In genomic region chr5:91379602-91380490, GRCh38 we compare ENCODE assay signal across 8 cellular contexts. TPM values are rescaled to one million over a fixed set of nuclear protein-coding genes. Genes with fewer than 3 reads are reported as not detected.
DNase-seq lines count a peak whose midpoint lies in the region; ATAC-seq and TF ChIP-seq lines count a peak whose summit lies in the region.

No MANE protein-coding gene starts in this region.

- CTCF ChIA-PET in OCI-LY7 (lab: Charles Lee; ENCODE audit: unreplicated experiment): no interaction called here

- no peak for TF ChIP-seq CTCF in OCI-LY7 (conservative IDR thresholded peaks at IDR 0.05; ENCODE audit: low read length)

- H3K9me3 ChIP-seq in OCI-LY7 (ENCODE audit: low read length): no peaks in the 10 kb centered on the region

- H3K27ac ChIP-seq in OCI-LY7 (ENCODE audit: low read depth, low read length, poor library complexity, severe bottlenecking): peak overlapping the region; percentile 98
- peak overlapping the region; percentile 99 for H3K27ac ChIP-seq in epithelial cell of prostate

- peak; percentile 64 for ATAC-seq in GM21528 (IDR thresholded peaks at IDR 0.05; ENCODE audit: low FRiP score, unreplicated experiment)

- intact Hi-C loops in OCI-LY7 (cut with micrococcal nuclease; ENCODE audit: unreplicated experiment): loop anchor here (2.0 to 5.0 kb wide), 4 partner anchors 19 to 973 kb away; partner anchors contain the start of genes CETN3, LYSMD3, MBLAC2 and POLR3G

- H3K4me1 ChIP-seq in OCI-LY7 (ENCODE audit: insufficient read depth, low read length, poor library complexity, severe bottlenecking): peaks cover 24% of the 10 kb centered on the region

- peak overlapping the region; percentile 84 for H3K4me2 ChIP-seq in OCI-LY7 (ENCODE audit: low read length)

- BruUV-seq in OCI-LY7 (replicated peaks; lab: Mats Ljungman, UMichigan): TSS peak; percentile 3

- peak overlapping the region; percentile 80; the same call in 1 of the 2 replicates for H2AFZ ChIP-seq in OCI-LY7 (ENCODE audit: low read length)

- H3K9me2 ChIP-seq in OCI-LY7 (ENCODE audit: insufficient read depth, low read length): no peaks in the 10 kb centered on the region

- H4K20me1 ChIP-seq in OCI-LY7 (ENCODE audit: insufficient read depth, low read length): no peaks in the 10 kb centered on the region

- POLR2A ChIA-PET in OCI-LY7 (lab: Charles Lee): interaction anchor here (0.5 to 1.8 kb wide), 12 partner anchors 13 to 230 kb away, joined by 3 to 15 read pairs (median 4); no protein-coding TSS in a partner anchor

- DNase-seq in DMS 273 (lab: John Stamatoyannopoulos, UW; ENCODE audit: unreplicated experiment): peak; percentile 98
- DNase-seq in HuH-7.5 (ENCODE audit: low spot score): peak; percentile 75
- peak; percentile 95 for DNase-seq in OCI-LY7 (ENCODE audit: low spot score)
- DNase-seq in activated T-cell treated with anti-CD3 and anti-CD28 coated beads for 48 hours (ENCODE audit: low read depth): peak; percentile 95
- DNase-seq in epithelial cell of prostate (ENCODE audit: low read depth, low spot score): peak; percentile 60
- DNase-seq in mucosa of gallbladder (ENCODE audit: low spot score): peak; percentile 97
- peak; percentile 92 for DNase-seq in stimulated activated CD8-positive, alpha-beta memory T cell treated with anti-CD3 and anti-CD28 coated beads, Interleukin-4, amount 100 ng/mL, for 24 hours (ENCODE audit: low read depth)

- peak overlapping the region; percentile 95 for H3K4me3 ChIP-seq in OCI-LY7 (ENCODE audit: low read depth, low read length, poor library complexity, severe bottlenecking)

- H3K36me3 ChIP-seq in OCI-LY7 (ENCODE audit: insufficient read depth, low read length): peaks cover 38% of the 10 kb centered on the region

- H3K79me2 ChIP-seq in OCI-LY7 (ENCODE audit: insufficient read depth, low read depth, low read length): peaks cover 70% of the 10 kb centered on the region

RNA-seq across cellular contexts. Expression of gene ARRDC3, which starts 3.3 kb away (rescaled TPM):
- 30.6 TPM in 2 replicates for total RNA-seq in OCI-LY7 (2014; rRNA removed; shearing (Covaris generic))
- total RNA-seq in OCI-LY7 (2022) (26.3 and 30.0 TPM in 2 replicates), mucosa of gallbladder (69.7 TPM)

Comparison
In these comparisons a context has a peak if more than half of its experiments do, and no peak if none do; other contexts are left out.
1. Peak in every context shown above with its lines: DNase-seq, ATAC-seq, H3K4me3 ChIP-seq and H3K27ac ChIP-seq.